Comparison of ENCODE assay signal across 10 cellular contexts in genomic region chr1:228151526-228151925, GRCh38. TPM values are rescaled to one million over a fixed set of nuclear protein-coding genes. Genes with fewer than 3 reads are reported as not detected.
A peak's percentile ranks its signal among the peaks of the same experiment; 100 is the strongest.
DNase-seq lines count a peak whose midpoint lies in the region; ATAC-seq and TF ChIP-seq lines count a peak whose summit lies in the region.
"Had no signal": no experiment of that assay in that cellular context is flagged by ENCODE, and none has a peak within 500 bp of the region (broad histone marks: within the 10 kb centered on the region; RNA-seq: fewer than 3 reads in every experiment).

No MANE protein-coding gene starts in this region.

- H3K27ac ChIP-seq in caudate nucleus (ENCODE audit: low read depth, low read length) = peak overlapping the region; percentile 71
- peak overlapping the region; percentile 82 for H3K27ac ChIP-seq in upper lobe of right lung

- peak overlapping the region in 8 of 10 donors; percentile 25 to 79 (median 72) for H3K27ac Mint-ChIP-seq in naive thymus-derived CD8-positive, alpha-beta T cell
- H3K27ac Mint-ChIP-seq: activated T-helper 17 cell treated with anti-CD3 and anti-CD28 coated beads, Interleukin-2, amount 50 U/mL, for 72 hours had no signal

- no peak overlapping the region for H3K4me3 ChIP-seq in upper lobe of right lung

- no peaks in the 10 kb centered on the region for H3K27me3 ChIP-seq in upper lobe of right lung

- H3K9me3 ChIP-seq in upper lobe of right lung = no peaks in the 10 kb centered on the region

- H3K4me3 Mint-ChIP-seq in naive thymus-derived CD8-positive, alpha-beta T cell = peak overlapping the region in 2 of 10 donors; percentile 7 to 17
- H3K4me3 Mint-ChIP-seq: activated T-helper 17 cell treated with anti-CD3 and anti-CD28 coated beads, Interleukin-2, amount 50 U/mL, for 72 hours had no signal

- H3K4me1 Mint-ChIP-seq in naive thymus-derived CD8-positive, alpha-beta T cell = peaks cover 11 to 34% (median 21%) of the 10 kb centered on the region in 4 donors

- peak; percentile 70 for DNase-seq in cardiac septum (ENCODE audit: low spot score)
- no peak for DNase-seq in Right ventricle myocardium inferior (ENCODE audit: missing footprints)
- no peak for DNase-seq in caudate nucleus (lab: John Stamatoyannopoulos, UW)
- DNase-seq in naive thymus-derived CD8-positive, alpha-beta T cell = peak in 1 of 10 donors; percentile 58
- DNase-seq in upper lobe of right lung = no peak
- DNase-seq in dermis blood vessel endothelial cell = no peak
- no peak for DNase-seq in mesenteric fat pad (ENCODE audit: low spot score)
- no peak for DNase-seq in NCI-H1105 treated with DMSO at 0.1 percent for 48 hours (lab: John Stamatoyannopoulos, UW)
- DNase-seq: NCI-H1930 had no signal

- no peaks in the 10 kb centered on the region for H3K36me3 Mint-ChIP-seq in naive thymus-derived CD8-positive, alpha-beta T cell

- no peak for TF ChIP-seq CTCF in upper lobe of right lung (IDR thresholded peaks at IDR 0.05)

- H3K9me3 Mint-ChIP-seq in naive thymus-derived CD8-positive, alpha-beta T cell = no peaks in the 10 kb centered on the region
- H3K9me3 Mint-ChIP-seq: activated T-helper 17 cell treated with anti-CD3 and anti-CD28 coated beads, Interleukin-2, amount 50 U/mL, for 72 hours had no signal

- no peaks in the 10 kb centered on the region for H3K27me3 Mint-ChIP-seq in naive thymus-derived CD8-positive, alpha-beta T cell
- H3K27me3 Mint-ChIP-seq: activated T-helper 17 cell treated with anti-CD3 and anti-CD28 coated beads, Interleukin-2, amount 50 U/mL, for 72 hours had no signal

- H3K36me3 ChIP-seq in upper lobe of right lung = peaks cover 23% of the 10 kb centered on the region

- POLR2A ChIA-PET in naive thymus-derived CD8-positive, alpha-beta T cell (lab: Charles Lee) = interaction anchor here (0.6 to 2.6 kb wide), 7 partner anchors 9 to 44 kb away, joined by 3 to 11 read pairs (median 6); partner anchors contain the start of genes GUK1 and MRPL55

- peaks cover 40% of the 10 kb centered on the region for H3K4me1 ChIP-seq in upper lobe of right lung

- ATAC-seq in Right ventricle myocardium inferior = no peak
- no peak for ATAC-seq in naive thymus-derived CD8-positive, alpha-beta T cell
- no peak for ATAC-seq in upper lobe of right lung
- ATAC-seq: activated T-helper 17 cell treated with anti-CD3 and anti-CD28 coated beads, Interleukin-2, amount 50 U/mL, for 72 hours had no signal

- intact Hi-C loops in cardiac septum (cut with DNase I) = no loop called here
- intact Hi-C loops in Right ventricle myocardium inferior (cut with DNase I) = no loop called here
- intact Hi-C loops in upper lobe of right lung (cut with DNase I) = no loop called here

RNA-seq across cellular contexts. Expression of gene GJC2, which starts 1.8 kb away (rescaled TPM):
- 1.6 TPM for total RNA-seq in cardiac septum
- 1.6 TPM for total RNA-seq in Right ventricle myocardium inferior
- total RNA-seq in naive thymus-derived CD8-positive, alpha-beta T cell = 1 to 10 TPM; 2.6 to 2.8 TPM
- polyA plus RNA-seq in naive thymus-derived CD8-positive, alpha-beta T cell = under 1 TPM in 2 of 3 donors, not detected in 1; 0.16 to 0.22 TPM
- total RNA-seq in upper lobe of right lung = 6.9 TPM
- total RNA-seq in dermis blood vessel endothelial cell = 5.0 and 5.8 TPM in 2 replicates
- total RNA-seq in mesenteric fat pad = 2.6 TPM

RNA-seq across cellular contexts. Expression of gene GUK1, which starts 11.4 kb away (rescaled TPM):
- total RNA-seq in cardiac septum (213 TPM), Right ventricle myocardium inferior (162 TPM), upper lobe of right lung (203 TPM), dermis blood vessel endothelial cell (471 and 724 TPM in 2 replicates), mesenteric fat pad (220 TPM)
- 100 to 1,000 TPM; 189 to 202 TPM for total RNA-seq in naive thymus-derived CD8-positive, alpha-beta T cell
- polyA plus RNA-seq in naive thymus-derived CD8-positive, alpha-beta T cell = 100 to 1,000 TPM; 369 to 466 (median 374) TPM

RNA-seq across cellular contexts. Expression of gene IBA57, which starts 14.1 kb away (rescaled TPM):
- 16.6 TPM for total RNA-seq in cardiac septum
- 12.7 TPM for total RNA-seq in Right ventricle myocardium inferior
- 10 to 100 TPM; 11.0 to 12.3 TPM for total RNA-seq in naive thymus-derived CD8-positive, alpha-beta T cell
- 1 to 10 TPM; 3.3 to 4.2 (median 3.4) TPM for polyA plus RNA-seq in naive thymus-derived CD8-positive, alpha-beta T cell
- total RNA-seq in upper lobe of right lung = 13.0 TPM
- 9.5 and 17.4 TPM in 2 replicates for total RNA-seq in dermis blood vessel endothelial cell
- 7.5 TPM for total RNA-seq in mesenteric fat pad

RNA-seq across cellular contexts. Expression of gene MRPL55, which starts 42.4 kb away (rescaled TPM):
- 39.7 TPM for total RNA-seq in cardiac septum
- total RNA-seq in Right ventricle myocardium inferior = 57.0 TPM
- 10 to 100 TPM; 61.9 to 64.8 TPM for total RNA-seq in naive thymus-derived CD8-positive, alpha-beta T cell
- polyA plus RNA-seq in naive thymus-derived CD8-positive, alpha-beta T cell = 100 to 1,000 TPM in 2 of 3 donors, 10 to 100 TPM in 1; 96.9 to 130 (median 103) TPM
- total RNA-seq in upper lobe of right lung = 39.9 TPM
- total RNA-seq in dermis blood vessel endothelial cell = 54.3 and 55.7 TPM in 2 replicates
- total RNA-seq in mesenteric fat pad = 38.9 TPM

RNA-seq across cellular contexts. Expression of gene C1orf35, which starts 48.4 kb away (rescaled TPM):
- 8.9 TPM for total RNA-seq in cardiac septum
- 6.0 TPM for total RNA-seq in Right ventricle myocardium inferior
- total RNA-seq in naive thymus-derived CD8-positive, alpha-beta T cell = 10 to 100 TPM; 26.0 to 28.1 TPM
- 10 to 100 TPM; 12.9 to 25.6 (median 20.0) TPM for polyA plus RNA-seq in naive thymus-derived CD8-positive, alpha-beta T cell
- 12.5 TPM for total RNA-seq in upper lobe of right lung
- total RNA-seq in dermis blood vessel endothelial cell = 12.1 and 18.5 TPM in 2 replicates
- total RNA-seq in mesenteric fat pad = 5.6 TPM
